8 cellular contexts compared by ENCODE assay signal in genomic region chr19:10332965-10333757, GRCh38. TPM values are rescaled to one million over a fixed set of nuclear protein-coding genes. Genes with fewer than 3 reads are reported as not detected.
DNase-seq lines count a peak whose midpoint lies in the region; ATAC-seq and TF ChIP-seq lines count a peak whose summit lies in the region.

A gene with protein sequence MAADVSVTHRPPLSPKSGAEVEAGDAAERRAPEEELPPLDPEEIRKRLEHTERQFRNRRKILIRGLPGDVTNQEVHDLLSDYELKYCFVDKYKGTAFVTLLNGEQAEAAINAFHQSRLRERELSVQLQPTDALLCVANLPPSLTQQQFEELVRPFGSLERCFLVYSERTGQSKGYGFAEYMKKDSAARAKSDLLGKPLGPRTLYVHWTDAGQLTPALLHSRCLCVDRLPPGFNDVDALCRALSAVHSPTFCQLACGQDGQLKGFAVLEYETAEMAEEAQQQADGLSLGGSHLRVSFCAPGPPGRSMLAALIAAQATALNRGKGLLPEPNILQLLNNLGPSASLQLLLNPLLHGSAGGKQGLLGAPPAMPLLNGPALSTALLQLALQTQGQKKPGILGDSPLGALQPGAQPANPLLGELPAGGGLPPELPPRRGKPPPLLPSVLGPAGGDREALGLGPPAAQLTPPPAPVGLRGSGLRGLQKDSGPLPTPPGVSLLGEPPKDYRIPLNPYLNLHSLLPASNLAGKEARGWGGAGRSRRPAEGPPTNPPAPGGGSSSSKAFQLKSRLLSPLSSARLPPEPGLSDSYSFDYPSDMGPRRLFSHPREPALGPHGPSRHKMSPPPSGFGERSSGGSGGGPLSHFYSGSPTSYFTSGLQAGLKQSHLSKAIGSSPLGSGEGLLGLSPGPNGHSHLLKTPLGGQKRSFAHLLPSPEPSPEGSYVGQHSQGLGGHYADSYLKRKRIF (minus strand): TSS chr19:10333529. CDS start chr19:10333507, 22 bp downstream.

- H3K4me3 Mint-ChIP-seq in brain, result peak within 1 kb of the TSS; percentile 97 to 99 (median 99)

- H3K9me3 ChIP-seq in iPS DF 6.9 (ENCODE audit: control insufficient read depth, insufficient read depth, low read length) (no peaks in the 10 kb centered on the region), gastrocnemius medialis (no peaks in the 10 kb centered on the region)

- H3K36me3 ChIP-seq in ACC112 (ENCODE audit: insufficient read depth, low read length) (no peaks in the 10 kb centered on the region), iPS DF 6.9 (ENCODE audit: control insufficient read depth, insufficient read depth, low read length) (peaks cover 18% of the 10 kb centered on the region), gastrocnemius medialis (peaks cover 0 to 25% of the 10 kb centered on the region in 2 donors)

- peak; percentile 97 for DNase-seq in NCI-H2171 (lab: John Stamatoyannopoulos, UW)
- peak; percentile 97 for DNase-seq in UCSD-AML1 (lab: John Stamatoyannopoulos, UW; ENCODE audit: unreplicated experiment)
- DNase-seq in iPS DF 6.9 (ENCODE audit: low read depth, low spot score), result peak; percentile 85
- DNase-seq in gastrocnemius medialis, result peak; percentile 97

- ATAC-seq in GM18868 (IDR thresholded peaks at IDR 0.05; ENCODE audit: unreplicated experiment), result peak; percentile 87
- ATAC-seq in HG03103 (IDR thresholded peaks at IDR 0.05; ENCODE audit: low read depth, unreplicated experiment), result peak; percentile 84
- peak; percentile 90 to 91 for ATAC-seq in gastrocnemius medialis

- TF ChIP-seq POLR2A in gastrocnemius medialis (IDR thresholded peaks at IDR 0.05), result peak; percentile 85 to 94

- H3K4me1 Mint-ChIP-seq in brain, result peaks cover 32% of the 10 kb centered on the region

- H3K9me3 Mint-ChIP-seq in brain, result no peaks in the 10 kb centered on the region

- in situ Hi-C loops in gastrocnemius medialis (cut with MboI; ENCODE audit: low sequenced_read_pairs in 4 of 4), result no loop called here

- H3K4me1 ChIP-seq in ACC112 (ENCODE audit: control insufficient read depth, insufficient read depth, low read length, unreplicated experiment), result no peaks in the 10 kb centered on the region
- peaks cover 6% of the 10 kb centered on the region for H3K4me1 ChIP-seq in iPS DF 6.9 (ENCODE audit: control insufficient read depth, insufficient read depth, low read length)
- H3K4me1 ChIP-seq in gastrocnemius medialis, result peaks cover 18 to 23% of the 10 kb centered on the region in 2 donors

- H3K79me2 ChIP-seq in ACC112 (ENCODE audit: control insufficient read depth, insufficient read depth, low read length, unreplicated experiment), result peaks cover 26% of the 10 kb centered on the region

- H3K27ac Mint-ChIP-seq in brain, result peak within 1 kb of the TSS; percentile 96 to 99 (median 99)

- no CpG with 5 or more reads among the region's 82 CpGs for WGBS in iPS DF 6.9 (ENCODE audit: insufficient coverage, insufficient read length)

- H3K27me3 ChIP-seq in ACC112 (ENCODE audit: insufficient read depth, low read length) (no peaks in the 10 kb centered on the region), iPS DF 6.9 (ENCODE audit: control insufficient read depth, insufficient read depth, low read length) (no peaks in the 10 kb centered on the region), gastrocnemius medialis (no peaks in the 10 kb centered on the region)

- intact Hi-C loops in gastrocnemius medialis (cut with DNase I; ENCODE audit: low total_unique reads), result loop anchor here (1.0 to 10.0 kb wide), 6 partner anchors 18 to 498 kb away; partner anchors contain the start of genes EIF3G, ICAM1, MRPL4 and P2RY11

- H3K4me3 ChIP-seq in ACC112 (ENCODE audit: low read depth, low read length) (peak within 1 kb of the TSS; percentile 91), iPS DF 6.9 (ENCODE audit: low read length) (peak within 1 kb of the TSS; percentile 95), gastrocnemius medialis (peak within 1 kb of the TSS; percentile 69 to 96 (median 88))

- H3K27me3 Mint-ChIP-seq in brain, result peaks cover 9% of the 10 kb centered on the region

- TF ChIP-seq CTCF in brain (conservative IDR thresholded peaks at IDR 0.05) (peak; percentile 4 to 33), gastrocnemius medialis (IDR thresholded peaks at IDR 0.05 in 4 of 5, conservative IDR thresholded peaks at IDR 0.05 in 1 of 5) (no peak)

- peaks cover 17% of the 10 kb centered on the region for H3K36me3 Mint-ChIP-seq in brain

- H3K27ac ChIP-seq in ACC112 (ENCODE audit: low read depth, low read length), result peak within 1 kb of the TSS; percentile 95
- H3K27ac ChIP-seq in iPS DF 6.9 (ENCODE audit: low read length), result no peak within 1 kb of the TSS
- H3K27ac ChIP-seq in gastrocnemius medialis, result peak within 1 kb of the TSS; percentile 90 to 98 (median 95)

- peak within 1 kb of the TSS; percentile 71 for H2AFZ ChIP-seq in ACC112 (ENCODE audit: low read length, unreplicated experiment)

RNA-seq across cellular contexts. Expression of the gene that starts here (rescaled TPM):
- 51.7 TPM for polyA plus RNA-seq in brain (ENCODE audit: insufficient read depth, low read depth, low replicate concordance)
- total RNA-seq in gastrocnemius medialis, result 10 to 100 TPM; 10.0 to 15.9 (median 11.8) TPM

Comparison
In these comparisons a context has a peak if more than half of its experiments do, and no peak if none do; other contexts are left out.
1. CTCF ChIP-seq: peak in brain (2 of 2); none in gastrocnemius medialis (0 of 5).
2. Peak in every context shown above with its lines, with median percentiles within 50 percentile points of each other: H3K4me3 ChIP-seq, ATAC-seq and DNase-seq.